In genomic region chr2:106816974-106817373, GRCh38 we compare ENCODE assay signal across 15 cellular contexts.
"Had no signal": no experiment of that assay in that cellular context is flagged by ENCODE, and none has a peak within 500 bp of the region (broad histone marks: within the 10 kb centered on the region; RNA-seq: fewer than 3 reads in every experiment).

No MANE protein-coding gene starts in this region.

- H3K27ac ChIP-seq: tibial nerve, VCaP had no signal

- H3K36me3 Mint-ChIP-seq: activated naive CD8-positive, alpha-beta T cell treated with anti-CD3 and anti-CD28 coated beads, Interleukin-2, amount 10 ng/mL, durations not matched to agents 7 days and 5 days; memory B cell; T-cell had no signal

- H3K4me1 Mint-ChIP-seq: activated naive CD8-positive, alpha-beta T cell treated with anti-CD3 and anti-CD28 coated beads, Interleukin-2, amount 10 ng/mL, durations not matched to agents 7 days and 5 days; memory B cell; T-cell had no signal

- H3K9me3 Mint-ChIP-seq: activated CD8-positive, alpha-beta T cell treated with anti-CD3 and anti-CD28 coated beads for 36 hours; activated naive CD8-positive, alpha-beta T cell treated with anti-CD3 and anti-CD28 coated beads, Interleukin-2, amount 10 ng/mL, durations not matched to agents 7 days and 5 days; stimulated activated naive CD8-positive, alpha-beta T cell treated with anti-CD3 and anti-CD28 coated beads, Interleukin-15, Interleukin-2, amounts not matched to agents 100 ng/mL and 50 ng/mL, for 24 hours; T-cell had no signal

- H3K27ac Mint-ChIP-seq: activated CD8-positive, alpha-beta T cell treated with anti-CD3 and anti-CD28 coated beads for 36 hours; activated naive CD8-positive, alpha-beta T cell treated with anti-CD3 and anti-CD28 coated beads, Interleukin-2, amount 10 ng/mL, durations not matched to agents 7 days and 5 days; activated T-cell treated with anti-CD3 and anti-CD28 coated beads, Interleukin-2, amount 50 U/mL, for 72 hours; memory B cell; nephron; stimulated activated naive CD8-positive, alpha-beta T cell treated with anti-CD3 and anti-CD28 coated beads, Interleukin-15, Interleukin-2, amounts not matched to agents 100 ng/mL and 50 ng/mL, for 24 hours; T-cell had no signal

- DNase-seq: activated CD8-positive, alpha-beta memory T cell treated with anti-CD3 and anti-CD28 coated beads, Interleukin-2, amount 50 U/mL, for 4 hours; activated CD8-positive, alpha-beta T cell treated with anti-CD3 and anti-CD28 coated beads for 36 hours; activated naive CD8-positive, alpha-beta T cell treated with anti-CD3 and anti-CD28 coated beads, Interleukin-2, amount 10 ng/mL, durations not matched to agents 7 days and 5 days; activated T-cell treated with anti-CD3 and anti-CD28 coated beads, Interleukin-2, amount 50 U/mL, for 72 hours; effector CD4-positive, alpha-beta T cell; left colon; occipital lobe; stimulated activated CD4-positive, alpha-beta T cell treated with anti-CD3 and anti-CD28 coated beads, Interleukin-4, amount 100 ng/mL, for 24 hours; T-cell; T1000 had no signal

- ATAC-seq: activated CD8-positive, alpha-beta T cell treated with anti-CD3 and anti-CD28 coated beads for 36 hours; activated T-cell treated with anti-CD3 and anti-CD28 coated beads, Interleukin-2, amount 50 U/mL, for 72 hours; left colon; T-cell had no signal

- H3K4me3 Mint-ChIP-seq: activated CD8-positive, alpha-beta T cell treated with anti-CD3 and anti-CD28 coated beads for 36 hours; activated naive CD8-positive, alpha-beta T cell treated with anti-CD3 and anti-CD28 coated beads, Interleukin-2, amount 10 ng/mL, durations not matched to agents 7 days and 5 days; activated T-cell treated with anti-CD3 and anti-CD28 coated beads, Interleukin-2, amount 50 U/mL, for 72 hours; memory B cell; nephron; stimulated activated naive CD8-positive, alpha-beta T cell treated with anti-CD3 and anti-CD28 coated beads, Interleukin-15, Interleukin-2, amounts not matched to agents 100 ng/mL and 50 ng/mL, for 24 hours; T-cell had no signal

- H3K36me3 ChIP-seq: tibial nerve had no signal

- H3K4me3 ChIP-seq: tibial nerve had no signal

- H3K27me3 ChIP-seq: tibial nerve had no signal

- H3K4me1 ChIP-seq: tibial nerve had no signal

- H3K27me3 Mint-ChIP-seq: activated naive CD8-positive, alpha-beta T cell treated with anti-CD3 and anti-CD28 coated beads, Interleukin-2, amount 10 ng/mL, durations not matched to agents 7 days and 5 days; memory B cell; stimulated activated naive CD8-positive, alpha-beta T cell treated with anti-CD3 and anti-CD28 coated beads, Interleukin-15, Interleukin-2, amounts not matched to agents 100 ng/mL and 50 ng/mL, for 24 hours had no signal
